In genomic region chr10:116994113-116994890, GRCh38 we compare ENCODE assay signal across 26 cellular contexts. TPM values are rescaled to one million over a fixed set of nuclear protein-coding genes. Genes with fewer than 3 reads are reported as not detected.
"Had no signal": no experiment of that assay in that cellular context is flagged by ENCODE, and none has a peak within 500 bp of the region (broad histone marks: within the 10 kb centered on the region; RNA-seq: fewer than 3 reads in every experiment).

No MANE protein-coding gene starts in this region.

- FAIRE-seq: colon, urothelium cell line had no signal

- H3K4me2 ChIP-seq: smooth muscle cell had no signal

- H3K27me3 ChIP-seq: gastroesophageal sphincter, heart left ventricle, stomach, testis, tibial nerve, upper lobe of left lung had no signal

- DNase-seq: effector CD8-positive, alpha-beta T cell; endodermal cell; foreskin fibroblast; heart left ventricle; hippocampal formation; islet precursor cell; stimulated activated CD4-positive, alpha-beta T cell treated with anti-CD3 and anti-CD28 coated beads, Interleukin-12 subunit alpha, Interleukin-12 subunit beta, amount 100 ng/mL, for 4 hours; stimulated activated CD4-positive, alpha-beta T cell treated with anti-CD3 and anti-CD28 coated beads, Interleukin-1b, Interleukin-23, amount 100 ng/mL, for 48 hours; stimulated activated CD4-positive, alpha-beta T cell treated with anti-CD3 and anti-CD28 coated beads, Interleukin-4, amount 100 ng/mL, for 24 hours; stimulated activated naive CD4-positive, alpha-beta T cell treated with Interleukin-2 at 50 U/mL for 16 hours; stomach; testis; upper lobe of left lung had no signal

- H2AFZ ChIP-seq: parathyroid adenoma had no signal

- H3K27ac ChIP-seq: epithelial cell of prostate, gastroesophageal sphincter, heart left ventricle, neutrophil, parathyroid adenoma, stomach, testis, tibial nerve, upper lobe of left lung had no signal

- ATAC-seq: esophagus mucosa; gastroesophageal sphincter; heart left ventricle; natural killer cell treated with Interleukin-12 subunit alpha and Interleukin-12 subunit beta and Interleukin-15 and Interleukin-18, amount 100 ng/mL, for 72 hours; sciatic nerve; stimulated activated effector memory CD8-positive, alpha-beta T cell treated with anti-CD3 and anti-CD28 coated beads, Interleukin-12 subunit alpha, Interleukin-12 subunit beta, amount 100 ng/mL, for 72 hours had no signal

- H3K36me3 ChIP-seq: gastroesophageal sphincter, heart left ventricle, neutrophil, stomach, tibial nerve, upper lobe of left lung had no signal

- H3K4me3 ChIP-seq: gastroesophageal sphincter, heart left ventricle, lung, smooth muscle cell, stomach, testis, tibial nerve, upper lobe of left lung had no signal

- H3K4me1 ChIP-seq: gastroesophageal sphincter, heart left ventricle, testis, tibial nerve, upper lobe of left lung had no signal

- H3K9me3 ChIP-seq: gastroesophageal sphincter, heart left ventricle, neutrophil, stomach, testis, tibial nerve, upper lobe of left lung had no signal

- H3K9ac ChIP-seq: parathyroid adenoma had no signal

RNA-seq across cellular contexts. Expression of gene SHTN1, which starts 10.7 kb away (rescaled TPM):
- total RNA-seq: natural killer cell treated with Interleukin-12 subunit alpha and Interleukin-12 subunit beta and Interleukin-15 and Interleukin-18, amount 100 ng/mL, for 72 hours had no signal
